Comparison of ENCODE assay signal across 8 cellular contexts in genomic region chr10:67763499-67764011, GRCh38.
A peak's percentile ranks its signal among the peaks of the same experiment; 100 is the strongest.
DNase-seq lines count a peak whose midpoint lies in the region; ATAC-seq and TF ChIP-seq lines count a peak whose summit lies in the region.

No MANE protein-coding gene starts in this region.

- H3K36me3 ChIP-seq in kidney epithelial cell (ENCODE audit: control insufficient read depth, insufficient read depth, low read length) = no peaks in the 10 kb centered on the region

- peak overlapping the region; percentile 65 for H3K4me3 ChIP-seq in kidney epithelial cell (ENCODE audit: low read depth, low read length)

- peak; percentile 34 for ATAC-seq in GM18502 (IDR thresholded peaks at IDR 0.05; ENCODE audit: poor library complexity, unreplicated experiment)
- peak; percentile 30 for ATAC-seq in HG02884 (IDR thresholded peaks at IDR 0.05; ENCODE audit: unreplicated experiment)

- no peak for TF ChIP-seq CTCF in kidney epithelial cell (IDR thresholded peaks at IDR 0.05; ENCODE audit: insufficient read depth, low read length, poor library complexity, severe bottlenecking)

- H3K27me3 ChIP-seq in kidney epithelial cell (ENCODE audit: control insufficient read depth, insufficient read depth, low read length) = no peaks in the 10 kb centered on the region

- DNase-seq in NCI-H2107 (lab: John Stamatoyannopoulos, UW) = peak; percentile 15
- peak; percentile 63 to 66 for DNase-seq in activated CD4-positive, alpha-beta T cell treated with anti-CD3 and anti-CD28 coated beads for 24 hours (ENCODE audit: low read depth in 2 of 2)
- DNase-seq in cerebellum (ENCODE audit: low spot score) = peak; percentile 78
- DNase-seq in kidney epithelial cell (ENCODE audit: low read depth) = peak; percentile 12
- DNase-seq in stimulated activated CD4-positive, alpha-beta T cell treated with anti-CD3 and anti-CD28 coated beads, Interleukin-15, amount 100 ng/mL, for 48 hours (ENCODE audit: low read depth in 2 of 2) = peak; percentile 64 to 68
- DNase-seq in GDM1 (lab: John Stamatoyannopoulos, UW) = no peak
